ENCODE assay signal across 19 cellular contexts in genomic region chr2:79960035-79960725, GRCh38.
DNase-seq lines count a peak whose midpoint lies in the region; ATAC-seq, FAIRE-seq and TF ChIP-seq lines count a peak whose summit lies in the region.
"Had no signal": no experiment of that assay in that cellular context is flagged by ENCODE, and none has a peak within 500 bp of the region (broad histone marks: within the 10 kb centered on the region; RNA-seq: fewer than 3 reads in every experiment).

No MANE protein-coding gene starts in this region.

- H3K4me3 ChIP-seq in IMR-90 (ENCODE audit: insufficient read depth, low read depth, low read length) (no peak overlapping the region), K562 (no peak overlapping the region), MM.1S (ENCODE audit: low read length) (no peak overlapping the region)

- no peak overlapping the region for H4K5ac ChIP-seq in IMR-90 (ENCODE audit: low read depth, low read length)

- TF ChIP-seq POLR2A in IMR-90 (IDR thresholded peaks at IDR 0.05; ENCODE audit: low read depth, low read length) (no peak), K562 (conservative IDR thresholded peaks at IDR 0.05) (no peak)

- H3K4me2 ChIP-seq in IMR-90 (ENCODE audit: low read depth, low read length) (no peak overlapping the region), K562 (ENCODE audit: insufficient read depth, low read length) (no peak overlapping the region), MM.1S (ENCODE audit: low read depth, low read length) (no peak overlapping the region)
- H3K4me2 ChIP-seq: KMS-11 had no signal

- ATAC-seq in IMR-90 (ENCODE audit: low read depth) (no peak), K562 (no peak), left colon (peak; percentile 82)

- no peaks in the 10 kb centered on the region for H4K20me1 ChIP-seq in IMR-90 (ENCODE audit: insufficient read depth, low read length)
- H4K20me1 ChIP-seq in K562 (replicated peaks; ENCODE audit: control insufficient read depth, insufficient read depth, low read length), result no peaks in the 10 kb centered on the region
- no peaks in the 10 kb centered on the region for H4K20me1 ChIP-seq in MM.1S (ENCODE audit: insufficient read depth, low read length)

- no peak overlapping the region for H4K8ac ChIP-seq in IMR-90 (ENCODE audit: low read depth in 2 of 2, low read length in 2 of 2)

- BruUV-seq in IMR-90 (replicated peaks; lab: Mats Ljungman, UMichigan) (no TSS peak), K562 (replicated peaks; lab: Mats Ljungman, UMichigan) (no TSS peak)

- dilution Hi-C loops in IMR-90 (cut with HindIII; ENCODE audit: low sequenced_read_pairs, unreplicated experiment), result no loop called here

- CTCF ChIA-PET in IMR-90 (lab: Yijun Ruan, JAX), result interaction anchor here (0.6 kb wide), 1 partner anchor 114 kb away, joined by 3 read pairs; no protein-coding TSS in a partner anchor
- CTCF ChIA-PET in K562 (lab: Yijun Ruan, JAX; ENCODE audit: low intra/inter-chr PET ratio), result no interaction called here

- H3K4ac ChIP-seq in IMR-90 (ENCODE audit: low read depth, low read length), result no peak overlapping the region

- FAIRE-seq in K562 (lab: Jason Lieb, UNC), result no peak
- FAIRE-seq: A204.1, GM19239, H54, HTR-8/SVneo had no signal

- H3K9me2 ChIP-seq in MM.1S (replicated peaks; ENCODE audit: insufficient read depth, low read length), result no peaks in the 10 kb centered on the region

- H3K36me3 ChIP-seq in IMR-90 (ENCODE audit: control insufficient read depth, insufficient read depth, low read length) (no peaks in the 10 kb centered on the region), K562 (ENCODE audit: control insufficient read depth, insufficient read depth, low read length) (no peaks in the 10 kb centered on the region), MM.1S (replicated peaks; ENCODE audit: insufficient read depth, low read length) (no peaks in the 10 kb centered on the region)

- DNase-seq in IMR-90 (no peak), K562 (ENCODE audit: extremely low read depth in 1 of 4, low spot score in 3 of 4) (no peak), left colon (no peak), posterior cingulate gyrus (no peak), DMS153 (lab: John Stamatoyannopoulos, UW) (no peak), MM.1S (no peak), anterior cingulate cortex (lab: John Stamatoyannopoulos, UW) (no peak)
- DNase-seq: AML-193; CD4-positive, alpha-beta memory T cell; DMS79 treated with DMSO at 0.1 percent for 48 hours; GF-D8; HCEC 1CT had no signal

- H3K4me1 ChIP-seq in IMR-90 (ENCODE audit: control insufficient read depth, insufficient read depth, low read length), result peaks cover 2% of the 10 kb centered on the region; the same call in 1 of the 2 replicates
- no peaks in the 10 kb centered on the region for H3K4me1 ChIP-seq in K562 (replicated peaks in 1 of 2; ENCODE audit: control insufficient read depth in 2 of 2, insufficient read depth in 2 of 2, low read length in 2 of 2)
- H3K4me1 ChIP-seq in MM.1S (ENCODE audit: low read length), result peaks cover 11% of the 10 kb centered on the region

- no peak overlapping the region for H2AK5ac ChIP-seq in IMR-90 (ENCODE audit: low read depth, low read length)

- POLR2A ChIA-PET in IMR-90 (lab: Charles Lee; ENCODE audit: unreplicated experiment) (no interaction called here), K562 (lab: Yijun Ruan, JAX) (no interaction called here)

- no peak overlapping the region for H2BK5ac ChIP-seq in IMR-90 (ENCODE audit: low read depth, low read length, poor library complexity, severe bottlenecking)

- H3K27me3 ChIP-seq in IMR-90 (ENCODE audit: control insufficient read depth, insufficient read depth, low read length) (peaks cover 5% of the 10 kb centered on the region; the same call in 1 of the 2 replicates), K562 (ENCODE audit: control insufficient read depth in 2 of 2, insufficient read depth in 2 of 2, low read length in 2 of 2) (no peaks in the 10 kb centered on the region; a peak in 1 of 5 replicates), MM.1S (replicated peaks; ENCODE audit: insufficient read depth, low read length) (no peaks in the 10 kb centered on the region)

- H3K9me1 ChIP-seq in IMR-90 (ENCODE audit: insufficient read depth, low read length) (no peaks in the 10 kb centered on the region), K562 (ENCODE audit: control insufficient read depth, insufficient read depth, low read length) (no peaks in the 10 kb centered on the region)

- H2AK9ac ChIP-seq in IMR-90 (replicated peaks; ENCODE audit: low read depth, low read length, poor library complexity), result no peak overlapping the region

- no peak overlapping the region for H4K91ac ChIP-seq in IMR-90 (ENCODE audit: insufficient read depth, low read depth, low read length)

- no peak overlapping the region for H2BK20ac ChIP-seq in IMR-90 (ENCODE audit: low read depth, low read length)

- no peak overlapping the region for H3K14ac ChIP-seq in IMR-90 (replicated peaks; ENCODE audit: low read depth, low read length)

- no peaks in the 10 kb centered on the region for H3K79me1 ChIP-seq in IMR-90 (ENCODE audit: low read depth in 1 of 2, low read length in 2 of 2)

- H2AFZ ChIP-seq in IMR-90 (replicated peaks; ENCODE audit: low read length, poor library complexity) (no peak overlapping the region), K562 (ENCODE audit: low read depth, low read length) (no peak overlapping the region), MM.1S (ENCODE audit: low read length) (no peak overlapping the region)

- no CpG with 5 or more reads among the region's 2 CpGs for WGBS in IMR-90 (ENCODE audit: extremely low coverage in 2 of 2, insufficient read length in 1 of 2), 2 experiments
- WGBS in K562 (ENCODE audit: insufficient coverage, low coverage, missing lambda C conversion rate), result 4% methylated on average over 2 of the region's 2 CpGs

- no peak overlapping the region for H3K56ac ChIP-seq in IMR-90 (ENCODE audit: extremely low read depth, insufficient read depth, low read length)

- TF ChIP-seq RAD21 in IMR-90 (IDR thresholded peaks at IDR 0.05; ENCODE audit: low read length), result no peak
- no peak for TF ChIP-seq RAD21 in K562 (CRISPR knock-in tag; conservative IDR thresholded peaks at IDR 0.05 in 1 of 2, IDR thresholded peaks at IDR 0.05 in 1 of 2)

- no peak overlapping the region for H2BK120ac ChIP-seq in IMR-90 (ENCODE audit: low read depth, low read length)

- in situ Hi-C loops in IMR-90 (cut with MboI; ENCODE audit: low sequenced_read_pairs) (no loop called here), K562 (cut with MboI) (no loop called here)

- H3F3A ChIP-seq in MM.1S (ENCODE audit: insufficient read depth, low read length), result peaks cover 13% of the 10 kb centered on the region

- no peak overlapping the region for H2BK15ac ChIP-seq in IMR-90 (ENCODE audit: low read depth, low read length)

- H3K27ac ChIP-seq in IMR-90 (ENCODE audit: insufficient read depth, low read length), result no peak overlapping the region
- no peak overlapping the region for H3K27ac ChIP-seq in K562 (ENCODE audit: extremely low read depth, low read depth, low read length)
- H3K27ac ChIP-seq in MM.1S (ENCODE audit: low read length), result no peak overlapping the region
- H3K27ac ChIP-seq: C4-2B, HL-60, KMS-11 had no signal

- no peaks in the 10 kb centered on the region for H3K9me3 ChIP-seq in IMR-90 (ENCODE audit: control insufficient read depth, insufficient read depth, low read length)
- no peaks in the 10 kb centered on the region for H3K9me3 ChIP-seq in K562 (replicated peaks; ENCODE audit: control insufficient read depth, insufficient read depth, low read depth, low read length)
- H3K9me3 ChIP-seq in MM.1S (replicated peaks; ENCODE audit: insufficient read depth, low read length), result no peaks in the 10 kb centered on the region

- H3K18ac ChIP-seq in IMR-90 (ENCODE audit: low read depth, low read length), result no peak overlapping the region

- no peak overlapping the region for H3K23ac ChIP-seq in IMR-90 (ENCODE audit: low read depth, low read length)

- H3K9ac ChIP-seq in IMR-90 (ENCODE audit: low read depth, low read length) (no peak overlapping the region), K562 (ENCODE audit: insufficient read depth in 1 of 2, low read depth in 2 of 2, low read length in 2 of 2) (no peak overlapping the region), MM.1S (ENCODE audit: low read length) (no peak overlapping the region)
- H3K9ac ChIP-seq: KMS-11 had no signal

- TF ChIP-seq CTCF in IMR-90 (conservative IDR thresholded peaks at IDR 0.05; ENCODE audit: low read depth, low read length), result no peak
- no peak for TF ChIP-seq CTCF in K562 (IDR thresholded peaks at IDR 0.05 in 2 of 3, conservative IDR thresholded peaks at IDR 0.05 in 1 of 3; ENCODE audit: insufficient read depth in 2 of 3, low read depth in 1 of 3, low read length in 3 of 3)
- TF ChIP-seq CTCF in MM.1S (IDR thresholded peaks at IDR 0.05; ENCODE audit: low read length), result no peak

- H3K79me2 ChIP-seq in K562 (ENCODE audit: control insufficient read depth, insufficient read depth, low read length), result no peaks in the 10 kb centered on the region
- no peaks in the 10 kb centered on the region for H3K79me2 ChIP-seq in MM.1S (ENCODE audit: low read length)

- TF ChIP-seq EP300 in K562 (IDR thresholded peaks at IDR 0.05; ENCODE audit: low read length), result no peak

- intact Hi-C loops in IMR-90 (cut with micrococcal nuclease) (no loop called here), K562 (cut with micrococcal nuclease) (no loop called here), left colon (cut with DNase I, micrococcal nuclease) (no loop called here), posterior cingulate gyrus (cut with DNase I) (no loop called here)

TF ChIP-seq in IMR-90, 13 proteins besides CTCF, POLR2A, EP300 and RAD21:
- peak; percentile 88 for TF ChIP-seq MAFK (IDR thresholded peaks at IDR 0.05; ENCODE audit: low read depth, low read length)
- no peak for TF ChIP-seq MAZ (IDR thresholded peaks at IDR 0.05; ENCODE audit: borderline replicate concordance, low read depth, low read length)
- TF ChIP-seq FOS (IDR thresholded peaks at IDR 0.05; ENCODE audit: low read depth, low read length), result no peak

TF ChIP-seq in K562, 482 proteins besides CTCF, POLR2A, EP300 and RAD21:
- TF ChIP-seq RFX1 (IDR thresholded peaks at IDR 0.05), result no peak
- TF ChIP-seq ZNF316 (IDR thresholded peaks at IDR 0.05), result peak; percentile 70
- peak; percentile 55 for TF ChIP-seq MAFK (IDR thresholded peaks at IDR 0.05; ENCODE audit: low read length)
- TF ChIP-seq C11orf30 (IDR thresholded peaks at IDR 0.05; ENCODE audit: low read depth), result peak; percentile 58; the same call in 1 of the 2 replicates
- peak; percentile 60; the same call in 1 of the 2 replicates for TF ChIP-seq MAFF (IDR thresholded peaks at IDR 0.05; ENCODE audit: low read length)
- peak; percentile 39; the same call in 1 of the 2 replicates for TF ChIP-seq MAFG (tag; conservative IDR thresholded peaks at IDR 0.05)
